Comparison of ENCODE assay signal across 20 cellular contexts in genomic region chr2:136651611-136652010, GRCh38.
DNase-seq lines count a peak whose midpoint lies in the region; ATAC-seq and TF ChIP-seq lines count a peak whose summit lies in the region.
"Had no signal": no experiment of that assay in that cellular context is flagged by ENCODE, and none has a peak within 500 bp of the region (broad histone marks: within the 10 kb centered on the region; RNA-seq: fewer than 3 reads in every experiment).

No MANE protein-coding gene starts in this region.

- ATAC-seq in thoracic aorta (ENCODE audit: insufficient number of reproducible peaks, low FRiP score, low read depth) (no peak), GM18870 (IDR thresholded peaks at IDR 0.05; ENCODE audit: unreplicated experiment) (no peak)
- ATAC-seq: CD8-positive, alpha-beta T cell; GM12878; GM23338 had no signal

- H3K4me1 ChIP-seq in thoracic aorta (ENCODE audit: control insufficient read depth in 1 of 2, low read depth in 2 of 2) = peaks cover 19 to 48% of the 10 kb centered on the region in 2 donors
- H3K4me1 ChIP-seq: BLaER1, Caco-2 had no signal

- H3K27ac ChIP-seq in thoracic aorta = peak overlapping the region; percentile 30 to 42
- H3K27ac ChIP-seq: 22Rv1, BLaER1, C4-2B had no signal

- H3K36me3 ChIP-seq in thoracic aorta = no peaks in the 10 kb centered on the region
- H3K36me3 ChIP-seq: BLaER1 had no signal

- H3K9me3 ChIP-seq in thoracic aorta = no peaks in the 10 kb centered on the region
- H3K9me3 ChIP-seq: BLaER1, Caco-2 had no signal

- no peak overlapping the region for H3K4me3 ChIP-seq in thoracic aorta
- H3K4me3 ChIP-seq: BLaER1, GM12878, GM23338 had no signal

- no peaks in the 10 kb centered on the region for H3K27me3 ChIP-seq in thoracic aorta (replicated peaks; ENCODE audit: insufficient read depth)
- H3K27me3 ChIP-seq: BLaER1 had no signal

- no peak for TF ChIP-seq CTCF in thoracic aorta (IDR thresholded peaks at IDR 0.05)

- DNase-seq in D341Med (ENCODE audit: low spot score) (peak; percentile 53), NCI-H524 (lab: John Stamatoyannopoulos, UW) (peak; percentile 77 to 91), NCI-H82 treated with DMSO at 0.1 percent for 48 hours (lab: John Stamatoyannopoulos, UW; ENCODE audit: unreplicated experiment) (peak; percentile 90), thoracic aorta (ENCODE audit: low spot score) (no peak), DMS53 treated with DMSO at 0.1 percent for 48 hours (lab: John Stamatoyannopoulos, UW; ENCODE audit: unreplicated experiment) (no peak), HK-2 (ENCODE audit: unreplicated experiment) (no peak)
- DNase-seq: Caco-2; CD4-positive, CD25-positive, alpha-beta regulatory T cell; CD8-positive, alpha-beta T cell; DMS53; EL; GDM1; H9; HFFc6 had no signal

Comparison
In these comparisons a context has a peak if more than half of its experiments do, and no peak if none do; other contexts are left out.
1. DNase-seq: peak in D341Med (single experiment), NCI-H524 (2 of 2) and NCI-H82 treated with DMSO at 0.1 percent for 48 hours (single experiment); none in thoracic aorta (single experiment), DMS53 treated with DMSO at 0.1 percent for 48 hours (single experiment) and HK-2 (single experiment).